In the genomic region with DNA sequence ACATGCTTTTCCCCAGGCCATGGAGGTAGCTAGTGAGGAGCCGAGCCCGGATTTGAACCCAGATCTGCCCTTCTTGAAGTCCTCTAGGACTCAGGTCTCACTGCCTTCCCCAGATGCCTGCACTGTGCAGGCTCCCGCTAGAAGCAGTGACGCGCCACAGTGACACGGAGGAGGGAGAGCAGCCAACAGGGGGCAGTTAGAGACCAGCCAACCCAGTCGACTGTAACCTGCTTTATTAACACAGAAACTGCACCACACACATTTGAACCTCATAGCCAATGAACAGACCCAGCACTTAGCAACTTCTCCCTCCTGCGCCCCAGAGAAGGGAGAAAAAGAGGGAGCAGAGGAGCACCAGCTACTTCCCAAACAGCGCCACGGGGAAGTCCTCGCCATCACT, we compare ENCODE assay signal across 13 cellular contexts. TPM values are rescaled to one million over a fixed set of nuclear protein-coding genes. Genes with fewer than 3 reads are reported as not detected.
DNase-seq lines count a peak whose midpoint lies in the region; ATAC-seq and TF ChIP-seq lines count a peak whose summit lies in the region.
"Had no signal": no experiment of that assay in that cellular context is flagged by ENCODE, and none has a peak within 500 bp of the region (broad histone marks: within the 10 kb centered on the region; RNA-seq: fewer than 3 reads in every experiment).

No MANE protein-coding gene starts in this region.

- BruUV-seq in PC-3 (replicated peaks; lab: Mats Ljungman, UMichigan): no TSS peak

- intact Hi-C loops in left ventricle myocardium inferior (cut with micrococcal nuclease) (no loop called here), PC-3 (cut with micrococcal nuclease) (loop anchor here (10.0 kb wide), 1 partner anchor 46 kb away; the partner anchor contains the start of gene PILRB)

- H3K27me3 Mint-ChIP-seq in endothelial cell (ENCODE audit: unreplicated experiment): peaks cover 4% of the 10 kb centered on the region
- H3K27me3 Mint-ChIP-seq in stimulated activated naive B cell treated with anti-CD40 and anti-IgM and Interleukin-4, amounts not matched to agents 10 μg/mL and 1 μg/mL and 100 μg/mL, for 72 hours: no peaks in the 10 kb centered on the region

- no peaks in the 10 kb centered on the region for H4K20me1 ChIP-seq in PC-3 (ENCODE audit: low read length)

- H3K9me3 Mint-ChIP-seq in endothelial cell (ENCODE audit: unreplicated experiment): no peaks in the 10 kb centered on the region
- no peaks in the 10 kb centered on the region for H3K9me3 Mint-ChIP-seq in stimulated activated naive B cell treated with anti-CD40 and anti-IgM and Interleukin-4, amounts not matched to agents 10 μg/mL and 1 μg/mL and 100 μg/mL, for 72 hours
- H3K9me3 Mint-ChIP-seq: immature natural killer cell had no signal

- H3K27ac ChIP-seq in cardiac muscle cell (no peak overlapping the region), left ventricle myocardium inferior (replicated peaks) (no peak overlapping the region), PC-3 (ENCODE audit: low read length) (no peak overlapping the region)
- H3K27ac ChIP-seq: C4-2B, SJSA1 had no signal

- H3K4me3 ChIP-seq in cardiac muscle cell (no peak overlapping the region), left ventricle myocardium inferior (no peak overlapping the region), PC-3 (ENCODE audit: low read length) (no peak overlapping the region)
- H3K4me3 ChIP-seq: SJSA1 had no signal

- H3K4me3 Mint-ChIP-seq in endothelial cell (ENCODE audit: unreplicated experiment): no peak overlapping the region
- H3K4me3 Mint-ChIP-seq in stimulated activated naive B cell treated with anti-CD40 and anti-IgM and Interleukin-4, amounts not matched to agents 10 μg/mL and 1 μg/mL and 100 μg/mL, for 72 hours: no peak overlapping the region
- H3K4me3 Mint-ChIP-seq: immature natural killer cell had no signal

- H3K27ac Mint-ChIP-seq in endothelial cell (ENCODE audit: unreplicated experiment): no peak overlapping the region
- H3K27ac Mint-ChIP-seq in stimulated activated naive B cell treated with anti-CD40 and anti-IgM and Interleukin-4, amounts not matched to agents 10 μg/mL and 1 μg/mL and 100 μg/mL, for 72 hours: peak overlapping the region; percentile 77

- H3K4me1 Mint-ChIP-seq in endothelial cell (ENCODE audit: unreplicated experiment): peaks cover 63% of the 10 kb centered on the region
- peaks cover 28% of the 10 kb centered on the region in 2 donors for H3K4me1 Mint-ChIP-seq in stimulated activated naive B cell treated with anti-CD40 and anti-IgM and Interleukin-4, amounts not matched to agents 10 μg/mL and 1 μg/mL and 100 μg/mL, for 72 hours

- H3K36me3 ChIP-seq in cardiac muscle cell: peaks cover 6% of the 10 kb centered on the region
- no peaks in the 10 kb centered on the region for H3K36me3 ChIP-seq in left ventricle myocardium inferior
- no peaks in the 10 kb centered on the region for H3K36me3 ChIP-seq in PC-3 (ENCODE audit: low read depth, low read length)
- H3K36me3 ChIP-seq: SJSA1 had no signal

- no peaks in the 10 kb centered on the region for H3K36me3 Mint-ChIP-seq in endothelial cell (ENCODE audit: low read depth, unreplicated experiment)
- H3K36me3 Mint-ChIP-seq in stimulated activated naive B cell treated with anti-CD40 and anti-IgM and Interleukin-4, amounts not matched to agents 10 μg/mL and 1 μg/mL and 100 μg/mL, for 72 hours: peaks cover 9 to 11% of the 10 kb centered on the region in 2 donors

- DNase-seq in cardiac muscle cell (ENCODE audit: low read depth in 1 of 2, low spot score in 1 of 2) (peak in 1 of 2 donors; percentile 52), left ventricle myocardium inferior (no peak), RPMI7951 (ENCODE audit: low read depth) (peak; percentile 23), endothelial cell (ENCODE audit: low spot score) (peak; percentile 56), NOMO-1 (lab: John Stamatoyannopoulos, UW; ENCODE audit: unreplicated experiment in 2 of 2) (no peak), PC-3 (no peak)
- DNase-seq in stimulated activated naive B cell treated with anti-CD40 and anti-IgM and Interleukin-4, amounts not matched to agents 10 μg/mL and 1 μg/mL and 100 μg/mL, for 72 hours: no peak
- DNase-seq: cortex of kidney, immature natural killer cell, NCI-H1092 had no signal

- CTCF ChIA-PET in PC-3 (lab: Charles Lee): no interaction called here

- POLR2A ChIA-PET in PC-3 (lab: Charles Lee; ENCODE audit: unreplicated experiment): no interaction called here

- H3K4me2 ChIP-seq in PC-3 (ENCODE audit: low read length): no peak overlapping the region

- no peak overlapping the region for H2AFZ ChIP-seq in PC-3 (ENCODE audit: low read length)

- no peaks in the 10 kb centered on the region for H3K27me3 ChIP-seq in cardiac muscle cell
- no peaks in the 10 kb centered on the region for H3K27me3 ChIP-seq in left ventricle myocardium inferior (ENCODE audit: low read depth)
- no peaks in the 10 kb centered on the region for H3K27me3 ChIP-seq in PC-3 (ENCODE audit: low read length)

- no peak overlapping the region for H3K9ac ChIP-seq in PC-3 (ENCODE audit: low read length)

- H3F3A ChIP-seq in PC-3 (ENCODE audit: low read length, unreplicated experiment): no peaks in the 10 kb centered on the region

- no peak for ATAC-seq in stimulated activated naive B cell treated with anti-CD40 and anti-IgM and Interleukin-4, amounts not matched to agents 10 μg/mL and 1 μg/mL and 100 μg/mL, for 72 hours (replicated peaks)
- ATAC-seq in HG03520 (IDR thresholded peaks at IDR 0.05; ENCODE audit: unreplicated experiment) (no peak), PC-3 (no peak)

- no peaks in the 10 kb centered on the region for H3K9me3 ChIP-seq in cardiac muscle cell (ENCODE audit: low read depth)
- no peaks in the 10 kb centered on the region for H3K9me3 ChIP-seq in left ventricle myocardium inferior (replicated peaks)
- H3K9me3 ChIP-seq in PC-3 (ENCODE audit: low read length): no peaks in the 10 kb centered on the region
- H3K9me3 ChIP-seq: SJSA1 had no signal

- TF ChIP-seq CTCF in cardiac muscle cell (IDR thresholded peaks at IDR 0.05; ENCODE audit: low read depth, low read length) (peak; percentile 12), left ventricle myocardium inferior (IDR thresholded peaks at IDR 0.05; ENCODE audit: borderline replicate concordance) (no peak), endothelial cell (IDR thresholded peaks at IDR 0.05; ENCODE audit: unreplicated experiment) (no peak), PC-3 (conservative IDR thresholded peaks at IDR 0.05; ENCODE audit: low read depth, low read length) (no peak)

- no peaks in the 10 kb centered on the region for H3K79me2 ChIP-seq in PC-3 (ENCODE audit: low read length)

- H3K4me1 ChIP-seq in cardiac muscle cell (ENCODE audit: low read depth) (no peaks in the 10 kb centered on the region), left ventricle myocardium inferior (no peaks in the 10 kb centered on the region), PC-3 (ENCODE audit: insufficient read depth, low read length) (no peaks in the 10 kb centered on the region)
- H3K4me1 ChIP-seq: SJSA1 had no signal

- H3K9me2 ChIP-seq in PC-3 (replicated peaks; ENCODE audit: low read length): no peaks in the 10 kb centered on the region

RNA-seq across cellular contexts. Expression of gene PILRA, which starts 27.4 kb away (rescaled TPM):
- total RNA-seq in cardiac muscle cell (2.9 and 3.1 TPM in 2 replicates), left ventricle myocardium inferior (2.0 TPM), endothelial cell (ENCODE audit: unreplicated experiment) (4.2 TPM), PC-3 (2014; rRNA removed) (0.92 and 1.9 TPM in 2 replicates)
- 2.3 and 4.0 TPM in 2 replicates for polyA plus RNA-seq in cardiac muscle cell
- total RNA-seq in RPMI7951 (2014; rRNA removed; shearing (Covaris generic)): not detected in 2 replicates

RNA-seq across cellular contexts. Expression of gene ZCWPW1, which starts 27.8 kb away (rescaled TPM):
- total RNA-seq in cardiac muscle cell (7.9 and 8.1 TPM in 2 replicates), left ventricle myocardium inferior (4.6 TPM), endothelial cell (ENCODE audit: unreplicated experiment) (2.2 TPM), PC-3 (2014; rRNA removed) (1.4 and 2.2 TPM in 2 replicates)
- 13.0 and 18.0 TPM in 2 replicates for polyA plus RNA-seq in cardiac muscle cell
- total RNA-seq in RPMI7951 (2014; rRNA removed; shearing (Covaris generic)): 0.20 and 3.7 TPM in 2 replicates

RNA-seq across cellular contexts. Expression of gene MEPCE, which starts 29.0 kb away (rescaled TPM):
- 28.5 and 41.7 TPM in 2 replicates for total RNA-seq in cardiac muscle cell
- 21.5 and 27.0 TPM in 2 replicates for polyA plus RNA-seq in cardiac muscle cell
- 23.6 TPM for total RNA-seq in left ventricle myocardium inferior
- total RNA-seq in RPMI7951 (2014; rRNA removed; shearing (Covaris generic)): 22.2 and 22.5 TPM in 2 replicates
- 30.5 TPM for total RNA-seq in endothelial cell (ENCODE audit: unreplicated experiment)
- total RNA-seq in PC-3 (2014; rRNA removed): 35.1 and 36.0 TPM in 2 replicates

RNA-seq across cellular contexts. Expression of gene PPP1R35, which starts 35.6 kb away (rescaled TPM):
- 51.5 and 81.5 TPM in 2 replicates for total RNA-seq in cardiac muscle cell
- polyA plus RNA-seq in cardiac muscle cell: 78.7 and 108 TPM in 2 replicates
- total RNA-seq in left ventricle myocardium inferior: 10.8 TPM
- 30.5 and 40.4 TPM in 2 replicates for total RNA-seq in RPMI7951 (2014; rRNA removed; shearing (Covaris generic))
- 27.3 TPM for total RNA-seq in endothelial cell (ENCODE audit: unreplicated experiment)
- total RNA-seq in PC-3 (2014; rRNA removed): 36.1 and 51.1 TPM in 2 replicates

RNA-seq across cellular contexts. Expression of gene PILRB, which starts 42.7 kb away (rescaled TPM):
- total RNA-seq in cardiac muscle cell (28.5 and 29.1 TPM in 2 replicates), left ventricle myocardium inferior (10.6 TPM), endothelial cell (ENCODE audit: unreplicated experiment) (40.1 TPM), PC-3 (2014; rRNA removed) (71.6 and 74.1 TPM in 2 replicates)
- polyA plus RNA-seq in cardiac muscle cell: 29.2 and 31.0 TPM in 2 replicates
- total RNA-seq in RPMI7951 (2014; rRNA removed; shearing (Covaris generic)): 7.7 and 10.1 TPM in 2 replicates

Comparison
In these comparisons a context has a peak if more than half of its experiments do, and no peak if none do; other contexts are left out.
1. DNase-seq: peak in RPMI7951 (single experiment) and endothelial cell (single experiment); none in left ventricle myocardium inferior (single experiment), stimulated activated naive B cell treated with anti-CD40 and anti-IgM and Interleukin-4, amounts not matched to agents 10 μg/mL and 1 μg/mL and 100 μg/mL, for 72 hours (single experiment), NOMO-1 (0 of 2) and PC-3 (single experiment).